8 cellular contexts compared by ENCODE assay signal in genomic region chr16:635573-636205, GRCh38. TPM values are rescaled to one million over a fixed set of nuclear protein-coding genes. Genes with fewer than 3 reads are reported as not detected.
DNase-seq lines count a peak whose midpoint lies in the region; ATAC-seq and TF ChIP-seq lines count a peak whose summit lies in the region.

No MANE protein-coding gene starts in this region.

- TF ChIP-seq RAD21 in liver (IDR thresholded peaks at IDR 0.05) = no peak

- TF ChIP-seq EP300 in upper lobe of left lung (IDR thresholded peaks at IDR 0.05) = no peak

- TF ChIP-seq POLR2A in adrenal gland (IDR thresholded peaks at IDR 0.05) = peak in 1 of 2 donors; percentile 18
- TF ChIP-seq POLR2A in upper lobe of left lung (IDR thresholded peaks at IDR 0.05) = peak in 1 of 4 donors; percentile 14

- ATAC-seq in GM18502 (IDR thresholded peaks at IDR 0.05; ENCODE audit: poor library complexity, unreplicated experiment) = peak; percentile 7
- peak; percentile 6 for ATAC-seq in HG03354 (IDR thresholded peaks at IDR 0.05; ENCODE audit: poor library complexity, severe bottlenecking, unreplicated experiment)
- ATAC-seq in upper lobe of left lung (ENCODE audit: low FRiP score in 2 of 2) = no peak

- H3K9me3 ChIP-seq in adrenal gland (replicated peaks in 1 of 3) (no peaks in the 10 kb centered on the region), liver (ENCODE audit: control insufficient read depth in 4 of 4, low read length in 3 of 4) (no peaks in the 10 kb centered on the region), upper lobe of left lung (no peaks in the 10 kb centered on the region)

- H3K9ac ChIP-seq in liver (ENCODE audit: low read depth in 1 of 2, low read length in 2 of 2) = no peak overlapping the region

- H3K27ac ChIP-seq in adrenal gland (peak overlapping the region in 4 of 5 donors; percentile 98), liver (ENCODE audit: low read depth in 1 of 2, low read length in 2 of 2) (peak overlapping the region; percentile 84 to 99), upper lobe of left lung (peak overlapping the region; percentile 94 to 99 (median 96))

- intact Hi-C loops in adrenal gland (cut with DNase I) = no loop called here

- 0 to 36% (median 4%) methylated on average over 1 to 55 of the region's 55 CpGs for WGBS in adrenal gland, 4 donors
- 9% methylated on average over 55 of the region's 55 CpGs for WGBS in liver
- 6 to 40% methylated on average over 2 to 21 of the region's 55 CpGs for WGBS in upper lobe of left lung, 2 donors

- H3K4me1 ChIP-seq in adrenal gland (replicated peaks in 1 of 2) (peaks cover 29 to 36% of the 10 kb centered on the region in 2 donors), liver (ENCODE audit: control insufficient read depth in 4 of 4, insufficient read depth in 4 of 4, low read length in 3 of 4) (peaks cover 13 to 38% (median 23%) of the 10 kb centered on the region in 4 donors), upper lobe of left lung (peaks cover 24 to 45% (median 30%) of the 10 kb centered on the region in 4 donors)

- H3K36me3 ChIP-seq in adrenal gland (replicated peaks in 1 of 2) (no peaks in the 10 kb centered on the region), liver (ENCODE audit: control insufficient read depth in 4 of 4, insufficient read depth in 3 of 4, low read depth in 1 of 4, low read length in 3 of 4) (peaks cover 0 to 7% (median 0%) of the 10 kb centered on the region in 4 donors), upper lobe of left lung (peaks cover 0 to 18% (median 15%) of the 10 kb centered on the region in 4 donors)

- peak in 4 of 7 donors; percentile 38 to 57 (median 42) for DNase-seq in adrenal gland
- DNase-seq in upper lobe of left lung = peak in 1 of 2 donors; percentile 87
- DNase-seq in DMS79 (lab: John Stamatoyannopoulos, UW) = no peak
- DNase-seq in NCI-H2081 (lab: John Stamatoyannopoulos, UW) = no peak
- DNase-seq in SW 1271 (lab: John Stamatoyannopoulos, UW) = no peak

- H3K4me3 ChIP-seq in adrenal gland (peak overlapping the region in 3 of 4 donors; percentile 8 to 91 (median 68)), liver (ENCODE audit: low read depth in 1 of 3, low read length in 3 of 3) (peak overlapping the region; percentile 60 to 80 (median 72)), upper lobe of left lung (peak overlapping the region; percentile 80 to 100 (median 90))

- TF ChIP-seq CTCF in adrenal gland (IDR thresholded peaks at IDR 0.05) (no peak), liver (IDR thresholded peaks at IDR 0.05; ENCODE audit: low read depth, low read length, missing input control) (no peak), upper lobe of left lung (IDR thresholded peaks at IDR 0.05) (no peak)

- H3K27me3 ChIP-seq in adrenal gland (no peaks in the 10 kb centered on the region), liver (ENCODE audit: control insufficient read depth in 4 of 4, insufficient read depth in 4 of 4, low read length in 3 of 4) (no peaks in the 10 kb centered on the region), upper lobe of left lung (no peaks in the 10 kb centered on the region)

TF ChIP-seq in liver, 16 proteins besides CTCF, POLR2A, EP300 and RAD21:
- TF ChIP-seq, protein P1, sequence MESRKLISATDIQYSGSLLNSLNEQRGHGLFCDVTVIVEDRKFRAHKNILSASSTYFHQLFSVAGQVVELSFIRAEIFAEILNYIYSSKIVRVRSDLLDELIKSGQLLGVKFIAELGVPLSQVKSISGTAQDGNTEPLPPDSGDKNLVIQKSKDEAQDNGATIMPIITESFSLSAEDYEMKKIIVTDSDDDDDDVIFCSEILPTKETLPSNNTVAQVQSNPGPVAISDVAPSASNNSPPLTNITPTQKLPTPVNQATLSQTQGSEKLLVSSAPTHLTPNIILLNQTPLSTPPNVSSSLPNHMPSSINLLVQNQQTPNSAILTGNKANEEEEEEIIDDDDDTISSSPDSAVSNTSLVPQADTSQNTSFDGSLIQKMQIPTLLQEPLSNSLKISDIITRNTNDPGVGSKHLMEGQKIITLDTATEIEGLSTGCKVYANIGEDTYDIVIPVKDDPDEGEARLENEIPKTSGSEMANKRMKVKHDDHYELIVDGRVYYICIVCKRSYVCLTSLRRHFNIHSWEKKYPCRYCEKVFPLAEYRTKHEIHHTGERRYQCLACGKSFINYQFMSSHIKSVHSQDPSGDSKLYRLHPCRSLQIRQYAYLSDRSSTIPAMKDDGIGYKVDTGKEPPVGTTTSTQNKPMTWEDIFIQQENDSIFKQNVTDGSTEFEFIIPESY (IDR thresholded peaks at IDR 0.05) = no peak
- no peak for TF ChIP-seq JUND (IDR thresholded peaks at IDR 0.05)
- no peak for TF ChIP-seq FOXA1 (IDR thresholded peaks at IDR 0.05)
- TF ChIP-seq FOXA2 (IDR thresholded peaks at IDR 0.05) = no peak

RNA-seq across cellular contexts. Expression of gene METTL26, which starts 0.4 kb away (rescaled TPM):
- 100 to 1,000 TPM in 5 of 8 donors, 10 to 100 TPM in 3; 71.8 to 351 (median 130) TPM for total RNA-seq in adrenal gland
- 100 to 1,000 TPM in 2 of 3 donors, 10 to 100 TPM in 1; 40.4 to 403 (median 328) TPM for polyA plus RNA-seq in adrenal gland
- 10 to 100 TPM; 26.3 to 28.1 TPM for total RNA-seq in liver
- 10 to 100 TPM; 54.6 to 69.1 TPM for polyA plus RNA-seq in liver
- 100 to 1,000 TPM in 4 of 6 donors, 10 to 100 TPM in 2; 69.5 to 210 (median 111) TPM for total RNA-seq in upper lobe of left lung

RNA-seq across cellular contexts. Expression of gene WFIKKN1, which starts 4.9 kb away (rescaled TPM):
- total RNA-seq in adrenal gland (1 to 10 TPM in 1 of 8 donors, under 1 TPM in 6, not detected in 1; 0.18 to 1.1 (median 0.39) TPM), liver (1 to 10 TPM in 1 of 2 donors, under 1 TPM in 1; 0.67 to 1.2 TPM), upper lobe of left lung (10 to 100 TPM in 1 of 6 donors, 1 to 10 TPM in 5; 1.7 to 16.8 (median 5.8) TPM)
- polyA plus RNA-seq in adrenal gland (1 to 10 TPM in 1 of 3 donors, under 1 TPM in 1, not detected in 1; 0.71 to 3.9 TPM), liver (under 1 TPM; 0.19 to 0.24 TPM)

RNA-seq across cellular contexts. Expression of gene MCRIP2, which starts 5.9 kb away (rescaled TPM):
- total RNA-seq in adrenal gland = 100 to 1,000 TPM in 6 of 8 donors, 10 to 100 TPM in 2; 67.0 to 164 (median 140) TPM
- 100 to 1,000 TPM in 2 of 3 donors, 1 to 10 TPM in 1; 7.1 to 253 (median 241) TPM for polyA plus RNA-seq in adrenal gland
- total RNA-seq in liver = 10 to 100 TPM; 16.3 to 45.5 TPM
- 10 to 100 TPM; 77.4 to 97.3 TPM for polyA plus RNA-seq in liver
- total RNA-seq in upper lobe of left lung = 10 to 100 TPM; 34.9 to 85.7 (median 53.3) TPM

RNA-seq across cellular contexts. Expression of gene WDR90, which starts 13.5 kb away (rescaled TPM):
- total RNA-seq in adrenal gland (10 to 100 TPM; 12.4 to 55.8 (median 26.9) TPM), liver (10 to 100 TPM in 1 of 2 donors, 1 to 10 TPM in 1; 10.0 to 13.4 TPM), upper lobe of left lung (100 to 1,000 TPM in 1 of 6 donors, 10 to 100 TPM in 5; 18.8 to 174 (median 34.1) TPM)
- polyA plus RNA-seq in adrenal gland (100 to 1,000 TPM in 2 of 3 donors, 1 to 10 TPM in 1; 3.0 to 162 (median 125) TPM), liver (1 to 10 TPM; 4.7 to 5.9 TPM)

RNA-seq across cellular contexts. Expression of gene RHOT2, which starts 32.2 kb away (rescaled TPM):
- total RNA-seq in adrenal gland (100 to 1,000 TPM in 2 of 8 donors, 10 to 100 TPM in 6; 34.7 to 177 (median 89.2) TPM), liver (10 to 100 TPM; 20.8 to 31.0 TPM), upper lobe of left lung (100 to 1,000 TPM in 4 of 6 donors, 10 to 100 TPM in 2; 53.0 to 535 (median 107) TPM)
- polyA plus RNA-seq in adrenal gland (100 to 1,000 TPM in 2 of 3 donors, 10 to 100 TPM in 1; 37.9 to 462 (median 302) TPM), liver (10 to 100 TPM; 37.5 to 37.9 TPM)

Comparison
In these comparisons a context has a peak if more than half of its experiments do, and no peak if none do; other contexts are left out.
1. ATAC-seq: peak in GM18502 (single experiment) and HG03354 (single experiment); none in upper lobe of left lung (0 of 2).
2. DNase-seq: peak in adrenal gland (4 of 7); none in DMS79 (single experiment), NCI-H2081 (0 of 2) and SW 1271 (0 of 2).
3. Peak in every context shown above with its lines, with median percentiles within 50 percentile points of each other: H3K27ac ChIP-seq and H3K4me3 ChIP-seq.